1 cellular context compared by ENCODE assay signal in the genomic region with DNA sequence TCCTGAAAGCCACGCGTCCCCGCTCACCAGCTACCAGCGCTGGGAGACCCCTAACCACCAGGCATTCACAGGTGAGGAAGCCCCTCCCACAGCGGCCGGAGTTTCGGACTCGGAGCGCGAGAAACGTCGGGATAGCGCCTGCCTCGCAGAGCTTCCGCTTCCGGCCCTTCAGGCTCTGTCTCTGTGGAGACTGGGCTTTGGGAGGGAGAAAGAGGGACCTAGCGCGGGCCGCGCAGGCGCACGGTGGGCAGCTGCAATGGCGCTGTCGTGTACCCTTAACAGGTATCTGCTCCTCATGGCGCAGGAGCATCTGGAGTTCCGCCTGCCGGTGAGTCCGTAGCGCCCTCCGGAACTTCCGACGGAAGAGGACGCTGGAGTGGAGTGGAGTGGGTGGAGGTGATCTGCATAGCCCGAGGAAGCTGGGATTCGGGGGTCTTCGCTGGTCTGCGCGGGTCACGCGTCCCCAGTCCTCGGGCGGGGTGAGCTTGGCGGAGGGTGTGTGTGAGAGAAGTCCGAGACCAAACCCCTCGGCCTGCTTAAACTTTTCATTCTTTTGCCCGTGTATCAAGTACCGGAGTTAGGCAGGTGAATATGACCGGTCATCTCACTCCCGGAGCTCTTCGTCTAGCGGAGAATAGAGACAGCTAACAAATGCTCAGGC.
TF ChIP-seq lines count a peak whose summit lies in the region.

A gene (plus strand): TSS at position 246 of the 661 bp plus-strand sequence. CDS start 11 bp downstream, at position 257.

TF ChIP-seq in K562, 482 proteins besides CTCF, POLR2A, EP300 and RAD21 (continued from another document and continues in another):
- TF ChIP-seq, protein P1, sequence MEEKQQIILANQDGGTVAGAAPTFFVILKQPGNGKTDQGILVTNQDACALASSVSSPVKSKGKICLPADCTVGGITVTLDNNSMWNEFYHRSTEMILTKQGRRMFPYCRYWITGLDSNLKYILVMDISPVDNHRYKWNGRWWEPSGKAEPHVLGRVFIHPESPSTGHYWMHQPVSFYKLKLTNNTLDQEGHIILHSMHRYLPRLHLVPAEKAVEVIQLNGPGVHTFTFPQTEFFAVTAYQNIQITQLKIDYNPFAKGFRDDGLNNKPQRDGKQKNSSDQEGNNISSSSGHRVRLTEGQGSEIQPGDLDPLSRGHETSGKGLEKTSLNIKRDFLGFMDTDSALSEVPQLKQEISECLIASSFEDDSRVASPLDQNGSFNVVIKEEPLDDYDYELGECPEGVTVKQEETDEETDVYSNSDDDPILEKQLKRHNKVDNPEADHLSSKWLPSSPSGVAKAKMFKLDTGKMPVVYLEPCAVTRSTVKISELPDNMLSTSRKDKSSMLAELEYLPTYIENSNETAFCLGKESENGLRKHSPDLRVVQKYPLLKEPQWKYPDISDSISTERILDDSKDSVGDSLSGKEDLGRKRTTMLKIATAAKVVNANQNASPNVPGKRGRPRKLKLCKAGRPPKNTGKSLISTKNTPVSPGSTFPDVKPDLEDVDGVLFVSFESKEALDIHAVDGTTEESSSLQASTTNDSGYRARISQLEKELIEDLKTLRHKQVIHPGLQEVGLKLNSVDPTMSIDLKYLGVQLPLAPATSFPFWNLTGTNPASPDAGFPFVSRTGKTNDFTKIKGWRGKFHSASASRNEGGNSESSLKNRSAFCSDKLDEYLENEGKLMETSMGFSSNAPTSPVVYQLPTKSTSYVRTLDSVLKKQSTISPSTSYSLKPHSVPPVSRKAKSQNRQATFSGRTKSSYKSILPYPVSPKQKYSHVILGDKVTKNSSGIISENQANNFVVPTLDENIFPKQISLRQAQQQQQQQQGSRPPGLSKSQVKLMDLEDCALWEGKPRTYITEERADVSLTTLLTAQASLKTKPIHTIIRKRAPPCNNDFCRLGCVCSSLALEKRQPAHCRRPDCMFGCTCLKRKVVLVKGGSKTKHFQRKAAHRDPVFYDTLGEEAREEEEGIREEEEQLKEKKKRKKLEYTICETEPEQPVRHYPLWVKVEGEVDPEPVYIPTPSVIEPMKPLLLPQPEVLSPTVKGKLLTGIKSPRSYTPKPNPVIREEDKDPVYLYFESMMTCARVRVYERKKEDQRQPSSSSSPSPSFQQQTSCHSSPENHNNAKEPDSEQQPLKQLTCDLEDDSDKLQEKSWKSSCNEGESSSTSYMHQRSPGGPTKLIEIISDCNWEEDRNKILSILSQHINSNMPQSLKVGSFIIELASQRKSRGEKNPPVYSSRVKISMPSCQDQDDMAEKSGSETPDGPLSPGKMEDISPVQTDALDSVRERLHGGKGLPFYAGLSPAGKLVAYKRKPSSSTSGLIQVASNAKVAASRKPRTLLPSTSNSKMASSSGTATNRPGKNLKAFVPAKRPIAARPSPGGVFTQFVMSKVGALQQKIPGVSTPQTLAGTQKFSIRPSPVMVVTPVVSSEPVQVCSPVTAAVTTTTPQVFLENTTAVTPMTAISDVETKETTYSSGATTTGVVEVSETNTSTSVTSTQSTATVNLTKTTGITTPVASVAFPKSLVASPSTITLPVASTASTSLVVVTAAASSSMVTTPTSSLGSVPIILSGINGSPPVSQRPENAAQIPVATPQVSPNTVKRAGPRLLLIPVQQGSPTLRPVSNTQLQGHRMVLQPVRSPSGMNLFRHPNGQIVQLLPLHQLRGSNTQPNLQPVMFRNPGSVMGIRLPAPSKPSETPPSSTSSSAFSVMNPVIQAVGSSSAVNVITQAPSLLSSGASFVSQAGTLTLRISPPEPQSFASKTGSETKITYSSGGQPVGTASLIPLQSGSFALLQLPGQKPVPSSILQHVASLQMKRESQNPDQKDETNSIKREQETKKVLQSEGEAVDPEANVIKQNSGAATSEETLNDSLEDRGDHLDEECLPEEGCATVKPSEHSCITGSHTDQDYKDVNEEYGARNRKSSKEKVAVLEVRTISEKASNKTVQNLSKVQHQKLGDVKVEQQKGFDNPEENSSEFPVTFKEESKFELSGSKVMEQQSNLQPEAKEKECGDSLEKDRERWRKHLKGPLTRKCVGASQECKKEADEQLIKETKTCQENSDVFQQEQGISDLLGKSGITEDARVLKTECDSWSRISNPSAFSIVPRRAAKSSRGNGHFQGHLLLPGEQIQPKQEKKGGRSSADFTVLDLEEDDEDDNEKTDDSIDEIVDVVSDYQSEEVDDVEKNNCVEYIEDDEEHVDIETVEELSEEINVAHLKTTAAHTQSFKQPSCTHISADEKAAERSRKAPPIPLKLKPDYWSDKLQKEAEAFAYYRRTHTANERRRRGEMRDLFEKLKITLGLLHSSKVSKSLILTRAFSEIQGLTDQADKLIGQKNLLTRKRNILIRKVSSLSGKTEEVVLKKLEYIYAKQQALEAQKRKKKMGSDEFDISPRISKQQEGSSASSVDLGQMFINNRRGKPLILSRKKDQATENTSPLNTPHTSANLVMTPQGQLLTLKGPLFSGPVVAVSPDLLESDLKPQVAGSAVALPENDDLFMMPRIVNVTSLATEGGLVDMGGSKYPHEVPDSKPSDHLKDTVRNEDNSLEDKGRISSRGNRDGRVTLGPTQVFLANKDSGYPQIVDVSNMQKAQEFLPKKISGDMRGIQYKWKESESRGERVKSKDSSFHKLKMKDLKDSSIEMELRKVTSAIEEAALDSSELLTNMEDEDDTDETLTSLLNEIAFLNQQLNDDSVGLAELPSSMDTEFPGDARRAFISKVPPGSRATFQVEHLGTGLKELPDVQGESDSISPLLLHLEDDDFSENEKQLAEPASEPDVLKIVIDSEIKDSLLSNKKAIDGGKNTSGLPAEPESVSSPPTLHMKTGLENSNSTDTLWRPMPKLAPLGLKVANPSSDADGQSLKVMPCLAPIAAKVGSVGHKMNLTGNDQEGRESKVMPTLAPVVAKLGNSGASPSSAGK (IDR thresholded peaks at IDR 0.05): no peak; the same call in 1 of the 2 replicates
- TF ChIP-seq TRIM24 (IDR thresholded peaks at IDR 0.05) (peak in 1 of 2 experiments; percentile 39; a peak in 1 of 4 replicates), CBFB (CRISPR knock-in tag; IDR thresholded peaks at IDR 0.05) (no peak), FOXJ3 (CRISPR knock-in tag; IDR thresholded peaks at IDR 0.05) (no peak), ADNP (tag; IDR thresholded peaks at IDR 0.05) (no peak), HNRNPK (IDR thresholded peaks at IDR 0.05; ENCODE audit: low read depth, low read length, poor library complexity, severe bottlenecking) (no peak), SMARCE1 (IDR thresholded peaks at IDR 0.05) (peak; percentile 14; the same call in 1 of the 2 replicates), ZNF253 (CRISPR knock-in tag; conservative IDR thresholded peaks at IDR 0.05) (no peak), FOXJ2 (tag; IDR thresholded peaks at IDR 0.05) (no peak), ZSCAN32 (CRISPR knock-in tag; IDR thresholded peaks at IDR 0.05) (no peak), NR2C1 (IDR thresholded peaks at IDR 0.05) (no peak), NR2C1 (tag; IDR thresholded peaks at IDR 0.05) (no peak; the same call in 1 of the 2 replicates), TAF7 (tag; IDR thresholded peaks at IDR 0.05) (peak; percentile 95), ZNF224 (CRISPR knock-in tag; IDR thresholded peaks at IDR 0.05) (no peak), ZNF785 (CRISPR knock-in tag; IDR thresholded peaks at IDR 0.05) (no peak), EZH2 (IDR thresholded peaks at IDR 0.05; ENCODE audit: borderline replicate concordance, low read depth, low read length) (no peak), FIP1L1 (IDR thresholded peaks at IDR 0.05; ENCODE audit: low read depth, low read length, poor library complexity, severe bottlenecking) (no peak)
- TF ChIP-seq, protein P2, sequence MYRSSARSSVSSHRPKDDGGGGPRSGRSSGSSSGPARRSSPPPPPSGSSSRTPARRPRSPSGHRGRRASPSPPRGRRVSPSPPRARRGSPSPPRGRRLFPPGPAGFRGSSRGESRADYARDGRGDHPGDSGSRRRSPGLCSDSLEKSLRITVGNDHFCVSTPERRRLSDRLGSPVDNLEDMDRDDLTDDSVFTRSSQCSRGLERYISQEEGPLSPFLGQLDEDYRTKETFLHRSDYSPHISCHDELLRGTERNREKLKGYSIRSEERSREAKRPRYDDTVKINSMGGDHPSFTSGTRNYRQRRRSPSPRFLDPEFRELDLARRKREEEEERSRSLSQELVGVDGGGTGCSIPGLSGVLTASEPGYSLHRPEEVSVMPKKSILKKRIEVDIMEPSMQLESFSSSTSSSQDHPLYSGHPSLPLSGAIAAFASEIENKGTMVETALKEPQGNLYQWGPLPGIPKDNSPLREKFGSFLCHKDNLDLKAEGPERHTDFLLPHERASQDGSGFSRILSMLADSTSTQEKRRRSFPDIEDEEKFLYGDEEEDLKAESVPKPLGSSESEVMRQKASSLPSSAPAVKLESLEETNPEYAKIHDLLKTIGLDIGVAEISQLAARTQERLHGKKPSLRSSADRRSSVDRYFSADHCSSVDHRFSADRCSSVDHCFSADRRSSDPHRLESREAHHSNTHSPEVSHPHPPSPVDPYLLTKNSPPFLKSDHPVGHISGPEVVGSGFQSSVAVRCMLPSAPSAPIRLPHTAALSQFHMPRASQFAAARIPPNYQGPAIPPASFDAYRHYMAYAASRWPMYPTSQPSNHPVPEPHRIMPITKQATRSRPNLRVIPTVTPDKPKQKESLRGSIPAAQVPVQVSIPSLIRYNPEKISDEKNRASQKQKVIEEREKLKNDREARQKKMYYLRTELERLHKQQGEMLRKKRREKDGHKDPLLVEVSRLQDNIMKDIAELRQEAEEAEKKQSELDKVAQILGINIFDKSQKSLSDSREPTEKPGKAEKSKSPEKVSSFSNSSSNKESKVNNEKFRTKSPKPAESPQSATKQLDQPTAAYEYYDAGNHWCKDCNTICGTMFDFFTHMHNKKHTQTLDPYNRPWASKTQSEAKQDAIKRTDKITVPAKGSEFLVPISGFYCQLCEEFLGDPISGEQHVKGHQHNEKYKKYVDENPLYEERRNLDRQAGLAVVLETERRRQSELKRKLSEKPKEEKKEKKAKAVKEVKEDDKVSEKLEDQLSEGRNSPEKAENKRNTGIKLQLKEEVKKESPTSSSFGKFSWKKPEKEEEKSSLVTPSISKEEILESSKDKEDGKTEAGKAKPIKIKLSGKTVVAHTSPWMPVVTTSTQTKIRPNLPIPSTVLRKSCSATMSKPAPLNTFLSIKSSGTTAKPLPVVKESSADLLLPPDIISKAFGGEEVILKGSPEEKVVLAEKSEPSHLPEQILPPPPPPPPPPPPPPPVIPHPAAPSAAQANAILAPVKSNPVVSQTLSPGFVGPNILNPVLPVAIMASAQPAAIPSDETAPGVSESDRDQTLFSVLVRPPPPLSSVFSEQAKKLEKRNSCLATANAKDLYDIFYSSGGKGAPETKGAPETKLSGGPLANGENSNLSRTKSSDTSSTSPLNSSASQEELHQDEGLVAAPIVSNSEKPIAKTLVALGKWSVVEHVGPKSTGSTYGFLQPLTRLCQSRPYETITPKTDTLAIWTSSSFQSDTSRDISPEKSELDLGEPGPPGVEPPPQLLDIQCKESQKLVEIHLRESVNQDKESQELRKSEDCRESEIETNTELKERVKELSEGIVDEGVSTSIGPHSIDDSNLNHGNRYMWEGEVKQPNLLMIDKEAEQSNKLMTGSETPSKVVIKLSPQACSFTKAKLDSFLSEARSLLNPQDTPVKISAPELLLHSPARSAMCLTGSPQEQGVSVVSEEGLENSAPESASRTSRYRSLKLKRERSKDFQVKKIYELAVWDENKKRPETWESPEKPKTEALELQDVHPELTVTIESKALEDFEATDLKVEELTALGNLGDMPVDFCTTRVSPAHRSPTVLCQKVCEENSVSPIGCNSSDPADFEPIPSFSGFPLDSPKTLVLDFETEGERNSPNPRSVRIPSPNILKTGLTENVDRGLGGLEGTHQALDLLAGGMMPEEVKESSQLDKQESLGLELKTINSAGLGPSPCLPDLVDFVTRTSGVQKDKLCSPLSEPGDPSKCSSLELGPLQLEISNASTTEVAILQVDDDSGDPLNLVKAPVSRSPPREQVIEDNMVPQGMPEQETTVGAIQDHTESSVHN (IDR thresholded peaks at IDR 0.05; ENCODE audit: borderline replicate concordance in 1 of 2, low read depth in 1 of 2): no peak
- TF ChIP-seq, protein P3, sequence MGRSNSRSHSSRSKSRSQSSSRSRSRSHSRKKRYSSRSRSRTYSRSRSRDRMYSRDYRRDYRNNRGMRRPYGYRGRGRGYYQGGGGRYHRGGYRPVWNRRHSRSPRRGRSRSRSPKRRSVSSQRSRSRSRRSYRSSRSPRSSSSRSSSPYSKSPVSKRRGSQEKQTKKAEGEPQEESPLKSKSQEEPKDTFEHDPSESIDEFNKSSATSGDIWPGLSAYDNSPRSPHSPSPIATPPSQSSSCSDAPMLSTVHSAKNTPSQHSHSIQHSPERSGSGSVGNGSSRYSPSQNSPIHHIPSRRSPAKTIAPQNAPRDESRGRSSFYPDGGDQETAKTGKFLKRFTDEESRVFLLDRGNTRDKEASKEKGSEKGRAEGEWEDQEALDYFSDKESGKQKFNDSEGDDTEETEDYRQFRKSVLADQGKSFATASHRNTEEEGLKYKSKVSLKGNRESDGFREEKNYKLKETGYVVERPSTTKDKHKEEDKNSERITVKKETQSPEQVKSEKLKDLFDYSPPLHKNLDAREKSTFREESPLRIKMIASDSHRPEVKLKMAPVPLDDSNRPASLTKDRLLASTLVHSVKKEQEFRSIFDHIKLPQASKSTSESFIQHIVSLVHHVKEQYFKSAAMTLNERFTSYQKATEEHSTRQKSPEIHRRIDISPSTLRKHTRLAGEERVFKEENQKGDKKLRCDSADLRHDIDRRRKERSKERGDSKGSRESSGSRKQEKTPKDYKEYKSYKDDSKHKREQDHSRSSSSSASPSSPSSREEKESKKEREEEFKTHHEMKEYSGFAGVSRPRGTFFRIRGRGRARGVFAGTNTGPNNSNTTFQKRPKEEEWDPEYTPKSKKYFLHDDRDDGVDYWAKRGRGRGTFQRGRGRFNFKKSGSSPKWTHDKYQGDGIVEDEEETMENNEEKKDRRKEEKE (IDR thresholded peaks at IDR 0.05; ENCODE audit: borderline replicate concordance in 1 of 2, control insufficient read depth in 1 of 2, low read depth in 2 of 2, low read length in 1 of 2): 0 out of 4 replicates have a peak, but pooled peaks of 1 of the 2 experiments have one; percentile 51
- TF ChIP-seq, protein P4, sequence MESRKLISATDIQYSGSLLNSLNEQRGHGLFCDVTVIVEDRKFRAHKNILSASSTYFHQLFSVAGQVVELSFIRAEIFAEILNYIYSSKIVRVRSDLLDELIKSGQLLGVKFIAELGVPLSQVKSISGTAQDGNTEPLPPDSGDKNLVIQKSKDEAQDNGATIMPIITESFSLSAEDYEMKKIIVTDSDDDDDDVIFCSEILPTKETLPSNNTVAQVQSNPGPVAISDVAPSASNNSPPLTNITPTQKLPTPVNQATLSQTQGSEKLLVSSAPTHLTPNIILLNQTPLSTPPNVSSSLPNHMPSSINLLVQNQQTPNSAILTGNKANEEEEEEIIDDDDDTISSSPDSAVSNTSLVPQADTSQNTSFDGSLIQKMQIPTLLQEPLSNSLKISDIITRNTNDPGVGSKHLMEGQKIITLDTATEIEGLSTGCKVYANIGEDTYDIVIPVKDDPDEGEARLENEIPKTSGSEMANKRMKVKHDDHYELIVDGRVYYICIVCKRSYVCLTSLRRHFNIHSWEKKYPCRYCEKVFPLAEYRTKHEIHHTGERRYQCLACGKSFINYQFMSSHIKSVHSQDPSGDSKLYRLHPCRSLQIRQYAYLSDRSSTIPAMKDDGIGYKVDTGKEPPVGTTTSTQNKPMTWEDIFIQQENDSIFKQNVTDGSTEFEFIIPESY (CRISPR knock-in tag; IDR thresholded peaks at IDR 0.05): peak; percentile 33; the same call in 1 of the 2 replicates
